Comparison of ENCODE assay signal across 8 cellular contexts in the genomic region with DNA sequence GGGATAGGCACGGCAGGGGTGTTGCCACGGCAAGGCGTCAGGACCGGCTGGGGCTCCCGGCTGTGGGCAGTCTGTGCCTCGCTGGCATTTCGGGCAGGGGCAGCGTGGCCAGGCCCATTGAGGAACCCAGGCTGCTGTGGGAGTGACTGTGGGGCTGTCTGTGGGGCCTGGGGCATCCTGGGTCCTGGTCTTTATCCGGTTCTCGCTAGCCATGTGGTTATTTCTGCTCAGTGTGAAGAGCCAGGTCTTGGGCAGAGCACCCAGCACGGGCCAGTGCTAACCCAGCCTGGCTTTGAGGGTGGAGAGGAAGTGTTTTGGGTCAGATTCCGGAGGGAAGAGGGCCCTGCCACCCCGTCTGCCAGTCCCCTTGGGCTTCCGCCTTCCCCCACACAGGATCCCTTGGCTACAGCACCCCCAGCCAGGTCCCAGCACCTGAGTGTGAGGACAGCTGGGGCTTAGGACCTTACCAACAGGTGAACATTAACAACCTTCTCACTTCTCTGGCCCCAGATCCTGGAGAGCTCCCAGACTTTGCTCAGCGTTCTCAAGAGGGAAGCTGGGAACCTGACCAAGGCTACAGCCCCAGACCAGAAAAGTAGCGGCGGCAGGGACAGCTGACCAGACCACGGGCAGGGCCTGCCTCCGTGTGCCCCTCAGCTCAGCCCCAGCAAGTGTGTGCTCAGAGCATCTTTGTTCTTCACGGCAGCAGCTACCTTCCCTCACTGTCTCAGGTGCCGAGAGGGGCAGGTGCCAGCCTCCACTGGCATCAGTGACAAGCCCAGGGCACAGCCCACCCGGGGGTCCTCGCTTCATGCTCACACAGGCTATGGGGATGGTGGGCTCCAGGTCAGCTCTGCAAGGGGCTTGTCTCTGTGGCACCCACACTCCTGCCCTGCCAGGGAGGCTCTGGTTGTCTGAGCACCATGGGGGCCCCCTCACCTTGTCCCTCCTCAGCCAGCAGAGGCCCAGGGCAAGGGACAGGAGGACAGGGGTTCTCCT. TPM values are rescaled to one million over a fixed set of nuclear protein-coding genes. Genes with fewer than 3 reads are reported as not detected.
DNase-seq lines count a peak whose midpoint lies in the region; ATAC-seq, FAIRE-seq and TF ChIP-seq lines count a peak whose summit lies in the region.

No MANE protein-coding gene starts in this region.

- H3K9ac ChIP-seq in adipocyte (ENCODE audit: low read length): peak overlapping the region; percentile 99
- peak overlapping the region; percentile 87 for H3K9ac ChIP-seq in HepG2 (ENCODE audit: insufficient read depth, low read depth, low read length)

- no peaks in the 10 kb centered on the region for H3K27me3 Mint-ChIP-seq in activated CD8-positive, alpha-beta memory T cell treated with anti-CD3 and anti-CD28 coated beads, Interleukin-2, amount 10 ng/mL, durations not matched to agents 7 days and 5 days

- TF ChIP-seq POLR2A in HepG2 (IDR thresholded peaks at IDR 0.05; ENCODE audit: insufficient read depth in 1 of 2, low read depth in 2 of 2, low read length in 2 of 2) (no peak; a peak in 1 of 4 replicates), thyroid gland (IDR thresholded peaks at IDR 0.05) (no peak)

- 51% methylated on average over 7 of the region's 23 CpGs for WGBS in HepG2 (ENCODE audit: low lambda C conversion rate)
- 37 to 52% methylated on average over 13 to 15 of the region's 23 CpGs for WGBS in thyroid gland, 2 donors

- H4K20me1 ChIP-seq in HepG2 (ENCODE audit: insufficient read depth, low read length): no peaks in the 10 kb centered on the region

- TF ChIP-seq CTCF in HepG2 (CRISPR knock-in tag; IDR thresholded peaks at IDR 0.05): no peak
- no peak for TF ChIP-seq CTCF in thyroid gland (IDR thresholded peaks at IDR 0.05)

- FAIRE-seq in HepG2 (lab: Jason Lieb, UNC): no peak

- H3K9me3 ChIP-seq in adipocyte (ENCODE audit: control insufficient read depth, low read length): no peaks in the 10 kb centered on the region
- no peaks in the 10 kb centered on the region for H3K9me3 ChIP-seq in HepG2 (ENCODE audit: low read length)
- H3K9me3 ChIP-seq in thyroid gland: no peaks in the 10 kb centered on the region

- peak overlapping the region; percentile 93 for H3K4me3 Mint-ChIP-seq in activated CD8-positive, alpha-beta memory T cell treated with anti-CD3 and anti-CD28 coated beads, Interleukin-2, amount 10 ng/mL, durations not matched to agents 7 days and 5 days

- peak overlapping the region; percentile 94 for H3K4me2 ChIP-seq in HepG2 (ENCODE audit: low read depth, low read length)

- in situ Hi-C loops in HepG2 (cut with HindIII; ENCODE audit: extremely low pct_ligation_motif_present, low pct_unique_long_range_greater_than_20kb): loop anchor here (5.0 kb wide), 1 partner anchor 38 kb away; a partner anchor contains a TSS

- no peak for DNase-seq in activated CD8-positive, alpha-beta memory T cell treated with anti-CD3 and anti-CD28 coated beads, Interleukin-2, amount 10 ng/mL, durations not matched to agents 7 days and 5 days
- no peak for DNase-seq in activated CD8-positive, alpha-beta memory T cell treated with anti-CD3 and anti-CD28 coated beads for 24 hours
- DNase-seq in adipocyte (ENCODE audit: low read depth) (no peak), HepG2 (ENCODE audit: low spot score) (no peak), thyroid gland (no peak), mesenteric fat pad (ENCODE audit: low spot score) (no peak), NOMO-1 treated with dmso at 0.1 percent for 144 hours (lab: John Stamatoyannopoulos, UW; ENCODE audit: unreplicated experiment) (no peak)

- intact Hi-C loops in HepG2 (cut with micrococcal nuclease; ENCODE audit: unreplicated experiment): loop anchor here (2.0 kb wide), 2 partner anchors 15 to 37 kb away; a partner anchor contains a TSS
- intact Hi-C loops in thyroid gland (cut with DNase I): loop anchor here (5.0 kb wide), 1 partner anchor 38 kb away; a partner anchor contains a TSS

- BruUV-seq in HepG2 (replicated peaks; lab: Mats Ljungman, UMichigan): no TSS peak

- POLR2A ChIA-PET in HepG2 (lab: Yijun Ruan, JAX): interaction anchor here (0.8 to 3.8 kb wide), 29 partner anchors 9 to 134 kb away, joined by 3 to 52 read pairs (median 7); a partner anchor contains a TSS

- H3K27ac ChIP-seq in HepG2 (ENCODE audit: extremely low read length, insufficient read depth, low read length) (peak overlapping the region; percentile 81), thyroid gland (peak overlapping the region; percentile 70 to 88 (median 86))

- H3K4me1 ChIP-seq in adipocyte (ENCODE audit: control insufficient read depth, insufficient read depth, low read length): peaks cover 31% of the 10 kb centered on the region
- H3K4me1 ChIP-seq in HepG2 (ENCODE audit: insufficient read depth, low read length): peaks cover 30% of the 10 kb centered on the region
- peaks cover 29 to 33% of the 10 kb centered on the region in 2 donors for H3K4me1 ChIP-seq in thyroid gland

- H3K27ac Mint-ChIP-seq in activated CD8-positive, alpha-beta memory T cell treated with anti-CD3 and anti-CD28 coated beads, Interleukin-2, amount 10 ng/mL, durations not matched to agents 7 days and 5 days: peak overlapping the region; percentile 92

- no peak for ATAC-seq in activated CD8-positive, alpha-beta memory T cell treated with anti-CD3 and anti-CD28 coated beads, Interleukin-2, amount 10 ng/mL, durations not matched to agents 7 days and 5 days
- ATAC-seq in HepG2 (peak; percentile 15), HG02840 (IDR thresholded peaks at IDR 0.05; ENCODE audit: low FRiP score, unreplicated experiment) (no peak)

- H3K4me3 ChIP-seq in adipocyte (ENCODE audit: low read length) (peak overlapping the region; percentile 99), HepG2 (replicated peaks in 1 of 3; ENCODE audit: insufficient read depth in 1 of 3, low read depth in 2 of 3, low read length in 3 of 3) (peak overlapping the region; percentile 84 to 99 (median 97); a peak in 5 of 6 replicates), thyroid gland (replicated peaks in 1 of 3) (peak overlapping the region; percentile 29 to 90 (median 86))

- no peaks in the 10 kb centered on the region for H3K27me3 ChIP-seq in adipocyte (replicated peaks; ENCODE audit: control insufficient read depth, insufficient read depth, low read length)
- H3K27me3 ChIP-seq in HepG2 (ENCODE audit: control insufficient read depth in 1 of 2, insufficient read depth in 2 of 2, low read length in 2 of 2): no peaks in the 10 kb centered on the region
- no peaks in the 10 kb centered on the region for H3K27me3 ChIP-seq in thyroid gland

- H2AFZ ChIP-seq in HepG2 (ENCODE audit: low read length): no peak overlapping the region

- CTCF ChIA-PET in activated CD8-positive, alpha-beta memory T cell treated with anti-CD3 and anti-CD28 coated beads, Interleukin-2, amount 10 ng/mL, durations not matched to agents 7 days and 5 days (lab: Charles Lee): interaction anchor here (0.9 to 5.1 kb wide), 24 partner anchors 9 to 161 kb away, joined by 3 to 55 read pairs (median 4); a partner anchor contains a TSS
- CTCF ChIA-PET in HepG2 (lab: Yijun Ruan, JAX; ENCODE audit: low intra/inter-chr PET ratio, low total read pairs): interaction anchor here (0.8 to 2.6 kb wide), 4 partner anchors 10 to 73 kb away, joined by 3 to 19 read pairs (median 10); a partner anchor contains a TSS

- TF ChIP-seq RAD21 in HepG2 (CRISPR knock-in tag; IDR thresholded peaks at IDR 0.05): no peak

- H3K79me2 ChIP-seq in HepG2 (ENCODE audit: insufficient read depth, low read length): peaks cover 30% of the 10 kb centered on the region

- H3K36me3 Mint-ChIP-seq in activated CD8-positive, alpha-beta memory T cell treated with anti-CD3 and anti-CD28 coated beads, Interleukin-2, amount 10 ng/mL, durations not matched to agents 7 days and 5 days: peaks cover 2% of the 10 kb centered on the region

- peaks cover 35% of the 10 kb centered on the region for H3K4me1 Mint-ChIP-seq in activated CD8-positive, alpha-beta memory T cell treated with anti-CD3 and anti-CD28 coated beads, Interleukin-2, amount 10 ng/mL, durations not matched to agents 7 days and 5 days

- H3K36me3 ChIP-seq in adipocyte (ENCODE audit: control insufficient read depth, insufficient read depth, low read length, severe bottlenecking) (peaks cover 34% of the 10 kb centered on the region), HepG2 (replicated peaks in 1 of 2; ENCODE audit: control insufficient read depth in 1 of 2, insufficient read depth in 2 of 2, low read length in 2 of 2) (peaks cover 13 to 22% of the 10 kb centered on the region in 2 experiments; a peak in 3 of 5 replicates), thyroid gland (peaks cover 10 to 17% of the 10 kb centered on the region in 2 donors)

- H3K9me3 Mint-ChIP-seq in activated CD8-positive, alpha-beta memory T cell treated with anti-CD3 and anti-CD28 coated beads, Interleukin-2, amount 10 ng/mL, durations not matched to agents 7 days and 5 days (ENCODE audit: low read depth): no peaks in the 10 kb centered on the region

- TF ChIP-seq EP300 in HepG2 (IDR thresholded peaks at IDR 0.05; ENCODE audit: low read depth in 2 of 2, low read length in 2 of 2): no peak
- no peak for TF ChIP-seq EP300 in HepG2 (CRISPR knock-in tag; IDR thresholded peaks at IDR 0.05; ENCODE audit: borderline replicate concordance)

RNA-seq across cellular contexts. Expression of a gene that starts 1.1 kb away (rescaled TPM):
- 10 to 100 TPM; 80.2 to 91.3 TPM for total RNA-seq in activated CD8-positive, alpha-beta memory T cell treated with anti-CD3 and anti-CD28 coated beads, Interleukin-2, amount 10 ng/mL, durations not matched to agents 7 days and 5 days
- total RNA-seq in HepG2 (2016; rRNA removed; fragmentation: Illumina TruSeq; extraction: Trizol): 41.2 and 49.4 TPM in 2 replicates
- total RNA-seq in HepG2 (2016; cell fraction: cytosol; rRNA removed; fragmentation: Illumina TruSeq; extraction: Trizol; ENCODE audit: low read depth): 92.0 and 105 TPM in 2 replicates
- 41.5 and 51.7 TPM in 2 replicates for total RNA-seq in HepG2 (2016; cell fraction: insoluble cytoplasmic fraction; rRNA removed; fragmentation: Illumina TruSeq; extraction: Trizol)
- total RNA-seq in HepG2 (2016; cell fraction: membrane; rRNA removed; fragmentation: Illumina TruSeq; extraction: Trizol): 94.3 and 110 TPM in 2 replicates
- 19.3 TPM in 2 replicates for total RNA-seq in HepG2 (2016; cell fraction: nucleus; rRNA removed; fragmentation: Illumina TruSeq; extraction: Trizol)
- polyA plus RNA-seq in HepG2 (2011; rRNA removed): 35.9 and 44.8 TPM in 2 replicates
- 38.7 and 58.7 TPM in 2 replicates for polyA plus RNA-seq in HepG2 (2011; cell fraction: cytosol; rRNA removed)
- polyA plus RNA-seq in HepG2 (2011; cell fraction: nucleus; rRNA removed): 26.1 and 28.6 TPM in 2 replicates
- polyA plus RNA-seq in HepG2 (2012): 18.0 and 31.4 TPM in 2 replicates
- 109 and 132 TPM in 2 replicates for polyA plus RNA-seq in HepG2 (2016; cell fraction: cytosol; fragmentation: Illumina TruSeq; extraction: Trizol; ENCODE audit: low read depth)
- 49.3 and 50.3 TPM in 2 replicates for polyA plus RNA-seq in HepG2 (2016; cell fraction: insoluble cytoplasmic fraction; fragmentation: Illumina TruSeq; extraction: Trizol; ENCODE audit: low read depth)
- 89.4 and 104 TPM in 2 replicates for polyA plus RNA-seq in HepG2 (2016; cell fraction: membrane; fragmentation: Illumina TruSeq; extraction: Trizol; ENCODE audit: low read depth)
- polyA plus RNA-seq in HepG2 (2016; cell fraction: nucleus; fragmentation: Illumina TruSeq; extraction: Trizol; ENCODE audit: insufficient read depth, low read depth): 39.2 and 44.3 TPM in 2 replicates
- 18.2 and 39.2 TPM in 2 replicates for polyA minus RNA-seq in HepG2 (2011; rRNA and poly(A)+ RNA removed; ENCODE audit: low replicate concordance)
- polyA minus RNA-seq in HepG2 (2011; cell fraction: cytosol; rRNA and poly(A)+ RNA removed): 12.4 and 13.8 TPM in 2 replicates
- 4.1 TPM in 2 replicates for polyA minus RNA-seq in HepG2 (2011; cell fraction: nucleus; rRNA and poly(A)+ RNA removed)
- total RNA-seq in thyroid gland: 10 to 100 TPM; 42.0 to 97.5 (median 62.8) TPM
- 53.3 TPM for total RNA-seq in mesenteric fat pad

RNA-seq across cellular contexts. Expression of a gene that starts 1.2 kb away (rescaled TPM):
- total RNA-seq in activated CD8-positive, alpha-beta memory T cell treated with anti-CD3 and anti-CD28 coated beads, Interleukin-2, amount 10 ng/mL, durations not matched to agents 7 days and 5 days: 10 to 100 TPM; 59.8 to 69.7 TPM
- total RNA-seq in HepG2 (2016; rRNA removed; fragmentation: Illumina TruSeq; extraction: Trizol) (7.4 and 12.3 TPM in 2 replicates), thyroid gland (10 to 100 TPM; 25.6 to 34.1 (median 31.8) TPM), mesenteric fat pad (39.3 TPM)
- 22.4 and 23.5 TPM in 2 replicates for total RNA-seq in HepG2 (2016; cell fraction: cytosol; rRNA removed; fragmentation: Illumina TruSeq; extraction: Trizol; ENCODE audit: low read depth)
- total RNA-seq in HepG2 (2016; cell fraction: insoluble cytoplasmic fraction; rRNA removed; fragmentation: Illumina TruSeq; extraction: Trizol): 6.6 and 15.0 TPM in 2 replicates
- 6.3 and 6.7 TPM in 2 replicates for total RNA-seq in HepG2 (2016; cell fraction: membrane; rRNA removed; fragmentation: Illumina TruSeq; extraction: Trizol)
- total RNA-seq in HepG2 (2016; cell fraction: nucleus; rRNA removed; fragmentation: Illumina TruSeq; extraction: Trizol): 17.6 and 21.6 TPM in 2 replicates
- polyA plus RNA-seq in HepG2 (2011; rRNA removed): 15.4 and 21.6 TPM in 2 replicates
- polyA plus RNA-seq in HepG2 (2011; cell fraction: cytosol; rRNA removed): 5.4 and 9.8 TPM in 2 replicates
- polyA plus RNA-seq in HepG2 (2011; cell fraction: nucleus; rRNA removed): 144 and 175 TPM in 2 replicates
- polyA plus RNA-seq in HepG2 (2012): 13.6 and 16.6 TPM in 2 replicates
- 2.4 and 3.3 TPM in 2 replicates for polyA plus RNA-seq in HepG2 (2016; cell fraction: cytosol; fragmentation: Illumina TruSeq; extraction: Trizol; ENCODE audit: low read depth)
- polyA plus RNA-seq in HepG2 (2016; cell fraction: insoluble cytoplasmic fraction; fragmentation: Illumina TruSeq; extraction: Trizol; ENCODE audit: low read depth): 11.2 and 14.3 TPM in 2 replicates
- polyA plus RNA-seq in HepG2 (2016; cell fraction: membrane; fragmentation: Illumina TruSeq; extraction: Trizol; ENCODE audit: low read depth): 4.1 TPM in 2 replicates
- polyA plus RNA-seq in HepG2 (2016; cell fraction: nucleus; fragmentation: Illumina TruSeq; extraction: Trizol; ENCODE audit: insufficient read depth, low read depth): 64.9 and 72.0 TPM in 2 replicates
- polyA minus RNA-seq in HepG2 (2011; rRNA and poly(A)+ RNA removed; ENCODE audit: low replicate concordance): 27.3 and 55.4 TPM in 2 replicates
- polyA minus RNA-seq in HepG2 (2011; cell fraction: cytosol; rRNA and poly(A)+ RNA removed): 14.7 and 17.5 TPM in 2 replicates
- polyA minus RNA-seq in HepG2 (2011; cell fraction: nucleus; rRNA and poly(A)+ RNA removed): 33.0 and 36.8 TPM in 2 replicates

RNA-seq across cellular contexts. Expression of a gene that starts 10.9 kb away (rescaled TPM):
- total RNA-seq in activated CD8-positive, alpha-beta memory T cell treated with anti-CD3 and anti-CD28 coated beads, Interleukin-2, amount 10 ng/mL, durations not matched to agents 7 days and 5 days: 10 to 100 TPM; 11.1 to 13.3 TPM
- total RNA-seq in HepG2 (2016; rRNA removed; fragmentation: Illumina TruSeq; extraction: Trizol) (17.5 and 19.2 TPM in 2 replicates), thyroid gland (10 to 100 TPM in 2 of 4 donors, 1 to 10 TPM in 2; 6.5 to 13.5 (median 9.9) TPM), mesenteric fat pad (5.1 TPM)
- 5.6 and 22.6 TPM in 2 replicates for total RNA-seq in HepG2 (2016; cell fraction: cytosol; rRNA removed; fragmentation: Illumina TruSeq; extraction: Trizol; ENCODE audit: low read depth)
- total RNA-seq in HepG2 (2016; cell fraction: insoluble cytoplasmic fraction; rRNA removed; fragmentation: Illumina TruSeq; extraction: Trizol): 15.6 and 20.1 TPM in 2 replicates
- 14.6 and 15.6 TPM in 2 replicates for total RNA-seq in HepG2 (2016; cell fraction: membrane; rRNA removed; fragmentation: Illumina TruSeq; extraction: Trizol)
- total RNA-seq in HepG2 (2016; cell fraction: nucleus; rRNA removed; fragmentation: Illumina TruSeq; extraction: Trizol): 13.8 and 14.1 TPM in 2 replicates
- polyA plus RNA-seq in HepG2 (2011; rRNA removed): 10.1 and 12.4 TPM in 2 replicates
- polyA plus RNA-seq in HepG2 (2011; cell fraction: cytosol; rRNA removed): 8.3 and 14.4 TPM in 2 replicates
- 41.5 and 45.5 TPM in 2 replicates for polyA plus RNA-seq in HepG2 (2011; cell fraction: nucleus; rRNA removed)
- polyA plus RNA-seq in HepG2 (2012): 12.2 and 16.0 TPM in 2 replicates
- polyA plus RNA-seq in HepG2 (2016; cell fraction: cytosol; fragmentation: Illumina TruSeq; extraction: Trizol; ENCODE audit: low read depth): 6.0 and 6.8 TPM in 2 replicates
- 17.5 and 21.2 TPM in 2 replicates for polyA plus RNA-seq in HepG2 (2016; cell fraction: insoluble cytoplasmic fraction; fragmentation: Illumina TruSeq; extraction: Trizol; ENCODE audit: low read depth)
- polyA plus RNA-seq in HepG2 (2016; cell fraction: membrane; fragmentation: Illumina TruSeq; extraction: Trizol; ENCODE audit: low read depth): 10.8 and 12.2 TPM in 2 replicates
- 25.7 and 31.2 TPM in 2 replicates for polyA plus RNA-seq in HepG2 (2016; cell fraction: nucleus; fragmentation: Illumina TruSeq; extraction: Trizol; ENCODE audit: insufficient read depth, low read depth)
- polyA minus RNA-seq in HepG2 (2011; rRNA and poly(A)+ RNA removed; ENCODE audit: low replicate concordance): 13.0 and 24.4 TPM in 2 replicates
- polyA minus RNA-seq in HepG2 (2011; cell fraction: cytosol; rRNA and poly(A)+ RNA removed): 14.2 and 15.9 TPM in 2 replicates
- polyA minus RNA-seq in HepG2 (2011; cell fraction: nucleus; rRNA and poly(A)+ RNA removed): 10.0 and 12.4 TPM in 2 replicates

RNA-seq across cellular contexts. Expression of a gene that starts 15.9 kb away (rescaled TPM):
- 10 to 100 TPM; 32.2 to 36.9 TPM for total RNA-seq in activated CD8-positive, alpha-beta memory T cell treated with anti-CD3 and anti-CD28 coated beads, Interleukin-2, amount 10 ng/mL, durations not matched to agents 7 days and 5 days
- total RNA-seq in HepG2 (2016; rRNA removed; fragmentation: Illumina TruSeq; extraction: Trizol) (36.7 and 36.9 TPM in 2 replicates), thyroid gland (10 to 100 TPM; 29.7 to 47.3 (median 38.4) TPM), mesenteric fat pad (24.8 TPM)
- 13.2 and 14.3 TPM in 2 replicates for total RNA-seq in HepG2 (2016; cell fraction: cytosol; rRNA removed; fragmentation: Illumina TruSeq; extraction: Trizol; ENCODE audit: low read depth)
- 37.8 TPM in 2 replicates for total RNA-seq in HepG2 (2016; cell fraction: insoluble cytoplasmic fraction; rRNA removed; fragmentation: Illumina TruSeq; extraction: Trizol)
- total RNA-seq in HepG2 (2016; cell fraction: membrane; rRNA removed; fragmentation: Illumina TruSeq; extraction: Trizol): 34.6 and 37.7 TPM in 2 replicates
- 15.2 and 16.6 TPM in 2 replicates for total RNA-seq in HepG2 (2016; cell fraction: nucleus; rRNA removed; fragmentation: Illumina TruSeq; extraction: Trizol)
- polyA plus RNA-seq in HepG2 (2011; rRNA removed): 23.0 and 23.4 TPM in 2 replicates
- polyA plus RNA-seq in HepG2 (2011; cell fraction: cytosol; rRNA removed): 27.7 and 31.7 TPM in 2 replicates
- 12.2 and 13.2 TPM in 2 replicates for polyA plus RNA-seq in HepG2 (2011; cell fraction: nucleus; rRNA removed)
- 22.5 and 22.9 TPM in 2 replicates for polyA plus RNA-seq in HepG2 (2012)
- 12.4 and 14.0 TPM in 2 replicates for polyA plus RNA-seq in HepG2 (2016; cell fraction: cytosol; fragmentation: Illumina TruSeq; extraction: Trizol; ENCODE audit: low read depth)
- 38.8 and 39.8 TPM in 2 replicates for polyA plus RNA-seq in HepG2 (2016; cell fraction: insoluble cytoplasmic fraction; fragmentation: Illumina TruSeq; extraction: Trizol; ENCODE audit: low read depth)
- 29.6 and 33.1 TPM in 2 replicates for polyA plus RNA-seq in HepG2 (2016; cell fraction: membrane; fragmentation: Illumina TruSeq; extraction: Trizol; ENCODE audit: low read depth)
- polyA plus RNA-seq in HepG2 (2016; cell fraction: nucleus; fragmentation: Illumina TruSeq; extraction: Trizol; ENCODE audit: insufficient read depth, low read depth): 29.1 and 31.2 TPM in 2 replicates
- 21.9 and 33.0 TPM in 2 replicates for polyA minus RNA-seq in HepG2 (2011; rRNA and poly(A)+ RNA removed; ENCODE audit: low replicate concordance)
- polyA minus RNA-seq in HepG2 (2011; cell fraction: cytosol; rRNA and poly(A)+ RNA removed): 12.0 and 13.6 TPM in 2 replicates
- polyA minus RNA-seq in HepG2 (2011; cell fraction: nucleus; rRNA and poly(A)+ RNA removed): 7.6 TPM in 2 replicates

RNA-seq across cellular contexts. Expression of a gene that starts 15.9 kb away (rescaled TPM):
- total RNA-seq in activated CD8-positive, alpha-beta memory T cell treated with anti-CD3 and anti-CD28 coated beads, Interleukin-2, amount 10 ng/mL, durations not matched to agents 7 days and 5 days: 10 to 100 TPM; 50.1 to 50.6 TPM
- 4.9 and 8.7 TPM in 2 replicates for total RNA-seq in HepG2 (2016; rRNA removed; fragmentation: Illumina TruSeq; extraction: Trizol)
- total RNA-seq in HepG2 (2016; cell fraction: cytosol; rRNA removed; fragmentation: Illumina TruSeq; extraction: Trizol; ENCODE audit: low read depth): 2.1 and 2.9 TPM in 2 replicates
- total RNA-seq in HepG2 (2016; cell fraction: insoluble cytoplasmic fraction; rRNA removed; fragmentation: Illumina TruSeq; extraction: Trizol): 4.4 and 9.2 TPM in 2 replicates
- 2.6 and 3.0 TPM in 2 replicates for total RNA-seq in HepG2 (2016; cell fraction: membrane; rRNA removed; fragmentation: Illumina TruSeq; extraction: Trizol)
- total RNA-seq in HepG2 (2016; cell fraction: nucleus; rRNA removed; fragmentation: Illumina TruSeq; extraction: Trizol): 7.6 and 9.3 TPM in 2 replicates
- 3.6 and 4.2 TPM in 2 replicates for polyA plus RNA-seq in HepG2 (2011; rRNA removed)
- polyA plus RNA-seq in HepG2 (2011; cell fraction: cytosol; rRNA removed): 1.4 and 2.3 TPM in 2 replicates
- polyA plus RNA-seq in HepG2 (2011; cell fraction: nucleus; rRNA removed): 31.8 and 46.8 TPM in 2 replicates
- polyA plus RNA-seq in HepG2 (2012): 4.0 and 5.5 TPM in 2 replicates
- polyA plus RNA-seq in HepG2 (2016; cell fraction: cytosol; fragmentation: Illumina TruSeq; extraction: Trizol; ENCODE audit: low read depth): 0.87 and 1.3 TPM in 2 replicates
- 4.5 and 6.6 TPM in 2 replicates for polyA plus RNA-seq in HepG2 (2016; cell fraction: insoluble cytoplasmic fraction; fragmentation: Illumina TruSeq; extraction: Trizol; ENCODE audit: low read depth)
- 1.6 and 1.8 TPM in 2 replicates for polyA plus RNA-seq in HepG2 (2016; cell fraction: membrane; fragmentation: Illumina TruSeq; extraction: Trizol; ENCODE audit: low read depth)
- polyA plus RNA-seq in HepG2 (2016; cell fraction: nucleus; fragmentation: Illumina TruSeq; extraction: Trizol; ENCODE audit: insufficient read depth, low read depth): 29.3 and 34.2 TPM in 2 replicates
- 5.2 and 15.0 TPM in 2 replicates for polyA minus RNA-seq in HepG2 (2011; rRNA and poly(A)+ RNA removed; ENCODE audit: low replicate concordance)
- 2.1 and 2.4 TPM in 2 replicates for polyA minus RNA-seq in HepG2 (2011; cell fraction: cytosol; rRNA and poly(A)+ RNA removed)
- polyA minus RNA-seq in HepG2 (2011; cell fraction: nucleus; rRNA and poly(A)+ RNA removed): 3.4 and 4.5 TPM in 2 replicates
- total RNA-seq in thyroid gland: 10 to 100 TPM in 3 of 4 donors, 1 to 10 TPM in 1; 9.0 to 16.6 (median 15.4) TPM
- 10.4 TPM for total RNA-seq in mesenteric fat pad
